19 cellular contexts compared by ENCODE assay signal in genomic region chr1:107640207-107640606, GRCh38.
DNase-seq lines count a peak whose midpoint lies in the region; ATAC-seq and TF ChIP-seq lines count a peak whose summit lies in the region.
"Had no signal": no experiment of that assay in that cellular context is flagged by ENCODE, and none has a peak within 500 bp of the region (broad histone marks: within the 10 kb centered on the region; RNA-seq: fewer than 3 reads in every experiment).

No MANE protein-coding gene starts in this region.

- H3K27ac ChIP-seq in GM23338 (ENCODE audit: low read depth) (no peak overlapping the region), gastroesophageal sphincter (no peak overlapping the region)
- H3K27ac ChIP-seq: KMS-11 had no signal

- H3K36me3 ChIP-seq in GM23338 (ENCODE audit: insufficient read depth), result no peaks in the 10 kb centered on the region
- no peaks in the 10 kb centered on the region for H3K36me3 ChIP-seq in gastroesophageal sphincter

- no peak for TF ChIP-seq CTCF in GM23338 (conservative IDR thresholded peaks at IDR 0.05; ENCODE audit: low read depth in 2 of 2)
- TF ChIP-seq CTCF in NB4 (IDR thresholded peaks at IDR 0.05; ENCODE audit: low read depth, low read length), result no peak
- TF ChIP-seq CTCF in gastroesophageal sphincter (IDR thresholded peaks at IDR 0.05), result no peak

- TF ChIP-seq POLR2A in NB4 (IDR thresholded peaks at IDR 0.05; ENCODE audit: extremely low read depth, insufficient read length) (no peak), gastroesophageal sphincter (IDR thresholded peaks at IDR 0.05) (no peak)

- no peaks in the 10 kb centered on the region for H3K79me2 ChIP-seq in GM23338 (replicated peaks; ENCODE audit: insufficient read depth)

- DNase-seq in AML-193 (lab: John Stamatoyannopoulos, UW), result peak; percentile 9 to 51
- no peak for DNase-seq in GM23338 (ENCODE audit: low spot score)
- peak; percentile 6 for DNase-seq in NB4 (ENCODE audit: low read depth)
- DNase-seq in immature natural killer cell, result no peak
- DNase-seq in NCI-H128 (lab: John Stamatoyannopoulos, UW; ENCODE audit: unreplicated experiment), result no peak
- no peak for DNase-seq in stimulated activated naive CD8-positive, alpha-beta T cell treated with anti-CD3 and anti-CD28 coated beads, Interleukin-15, amount 100 ng/mL, for 72 hours
- no peak for DNase-seq in HuH-7.5 (ENCODE audit: low spot score)
- DNase-seq: CD4-positive, alpha-beta T cell; DMS153; NCI-H1105; NCI-H1694; NCI-H2081 treated with DMSO at 0.1 percent for 48 hours; NK-92 treated with Interleukin-12 subunit alpha and Interleukin-12 subunit beta, amount 100 ng/mL, for 24 hours; PC-3; RPMI8226; T-helper 1 cell had no signal

- H3K4me3 Mint-ChIP-seq in GM23338, result no peak overlapping the region
- H3K4me3 Mint-ChIP-seq in immature natural killer cell, result no peak overlapping the region
- H3K4me3 Mint-ChIP-seq in stimulated activated naive CD8-positive, alpha-beta T cell treated with anti-CD3 and anti-CD28 coated beads, Interleukin-15, amount 100 ng/mL, for 72 hours, result no peak overlapping the region
- H3K4me3 Mint-ChIP-seq: CD4-positive, alpha-beta T cell had no signal

- no peaks in the 10 kb centered on the region for H3F3A ChIP-seq in GM23338 (replicated peaks; ENCODE audit: low read depth)

- no peaks in the 10 kb centered on the region for H3K9me2 ChIP-seq in GM23338 (ENCODE audit: insufficient read depth)

- H3K27me3 ChIP-seq in GM23338 (ENCODE audit: insufficient read depth) (no peaks in the 10 kb centered on the region), gastroesophageal sphincter (no peaks in the 10 kb centered on the region)

- no peaks in the 10 kb centered on the region for H3K4me1 ChIP-seq in GM23338 (ENCODE audit: insufficient read depth)
- H3K4me1 ChIP-seq in gastroesophageal sphincter, result no peaks in the 10 kb centered on the region

- no peak for TF ChIP-seq EP300 in gastroesophageal sphincter (IDR thresholded peaks at IDR 0.05)

- H3K27ac Mint-ChIP-seq in GM23338 (peak overlapping the region; percentile 67), immature natural killer cell (peak overlapping the region in 5 of 6 donors; percentile 4 to 69 (median 52))
- H3K27ac Mint-ChIP-seq in stimulated activated naive CD8-positive, alpha-beta T cell treated with anti-CD3 and anti-CD28 coated beads, Interleukin-15, amount 100 ng/mL, for 72 hours, result no peak overlapping the region
- H3K27ac Mint-ChIP-seq: CD4-positive, alpha-beta T cell had no signal

- H3K4me3 ChIP-seq in GM23338 (no peak overlapping the region), NB4 (ENCODE audit: low read depth, low read length) (no peak overlapping the region), gastroesophageal sphincter (no peak overlapping the region)
- H3K4me3 ChIP-seq: GM12878 had no signal

- H2AFZ ChIP-seq in GM23338, result no peak overlapping the region

- 83 to 86% methylated on average over 7 of the region's 7 CpGs for WGBS in gastroesophageal sphincter (ENCODE audit: low coverage in 1 of 2), 2 donors

- ATAC-seq in GM23338 (no peak), gastroesophageal sphincter (no peak)
- ATAC-seq in stimulated activated naive CD8-positive, alpha-beta T cell treated with anti-CD3 and anti-CD28 coated beads, Interleukin-15, amount 100 ng/mL, for 72 hours, result no peak
- ATAC-seq: GM12878, PC-3 had no signal

- H3K36me3 Mint-ChIP-seq in GM23338 (ENCODE audit: low read depth) (no peaks in the 10 kb centered on the region), immature natural killer cell (peaks cover 21 to 29% (median 23%) of the 10 kb centered on the region in 3 donors)

- H3K9me3 Mint-ChIP-seq in GM23338 (no peaks in the 10 kb centered on the region), immature natural killer cell (no peaks in the 10 kb centered on the region)
- H3K9me3 Mint-ChIP-seq in stimulated activated naive CD8-positive, alpha-beta T cell treated with anti-CD3 and anti-CD28 coated beads, Interleukin-15, amount 100 ng/mL, for 72 hours, result no peaks in the 10 kb centered on the region
- H3K9me3 Mint-ChIP-seq: CD4-positive, alpha-beta T cell had no signal

- peaks cover 3% of the 10 kb centered on the region; the same call in 1 of the 3 replicates for H3K4me1 Mint-ChIP-seq in GM23338
- peaks cover 22 to 44% of the 10 kb centered on the region in 2 donors for H3K4me1 Mint-ChIP-seq in immature natural killer cell
- no peaks in the 10 kb centered on the region for H3K4me1 Mint-ChIP-seq in stimulated activated naive CD8-positive, alpha-beta T cell treated with anti-CD3 and anti-CD28 coated beads, Interleukin-15, amount 100 ng/mL, for 72 hours

- no peaks in the 10 kb centered on the region for H3K27me3 Mint-ChIP-seq in GM23338 (ENCODE audit: insufficient read depth, low read depth, poor library complexity)
- H3K27me3 Mint-ChIP-seq in immature natural killer cell (ENCODE audit: low read depth in 3 of 3), result no peaks in the 10 kb centered on the region
- H3K27me3 Mint-ChIP-seq in stimulated activated naive CD8-positive, alpha-beta T cell treated with anti-CD3 and anti-CD28 coated beads, Interleukin-15, amount 100 ng/mL, for 72 hours, result no peaks in the 10 kb centered on the region
- H3K27me3 Mint-ChIP-seq: CD4-positive, alpha-beta T cell had no signal

- no peaks in the 10 kb centered on the region for H3K9me3 ChIP-seq in gastroesophageal sphincter

- no peaks in the 10 kb centered on the region for H4K20me1 ChIP-seq in GM23338 (replicated peaks; ENCODE audit: insufficient read depth)

- H3K4me2 ChIP-seq in GM23338, result no peak overlapping the region
- H3K4me2 ChIP-seq: KMS-11 had no signal

TF ChIP-seq in GM23338, 12 proteins besides CTCF, POLR2A, EP300 and RAD21 (continues in another document):
- TF ChIP-seq JUNB (IDR thresholded peaks at IDR 0.05; ENCODE audit: unreplicated experiment) (no peak), EZH2 (IDR thresholded peaks at IDR 0.05; ENCODE audit: low read depth, unreplicated experiment) (no peak), ZNF114 (CRISPR knock-in tag; IDR thresholded peaks at IDR 0.05) (no peak), EZH2phosphoT487 (IDR thresholded peaks at IDR 0.05; ENCODE audit: unreplicated experiment) (no peak), CREB1 (CRISPR knock-in tag; IDR thresholded peaks at IDR 0.05; ENCODE audit: low read depth) (no peak), STAT1 (IDR thresholded peaks at IDR 0.05; ENCODE audit: unreplicated experiment) (no peak), NANOG (IDR thresholded peaks at IDR 0.05; ENCODE audit: borderline replicate concordance) (no peak), ZNF331 (CRISPR knock-in tag; IDR thresholded peaks at IDR 0.05; ENCODE audit: low read depth) (no peak)
- TF ChIP-seq, protein P1, sequence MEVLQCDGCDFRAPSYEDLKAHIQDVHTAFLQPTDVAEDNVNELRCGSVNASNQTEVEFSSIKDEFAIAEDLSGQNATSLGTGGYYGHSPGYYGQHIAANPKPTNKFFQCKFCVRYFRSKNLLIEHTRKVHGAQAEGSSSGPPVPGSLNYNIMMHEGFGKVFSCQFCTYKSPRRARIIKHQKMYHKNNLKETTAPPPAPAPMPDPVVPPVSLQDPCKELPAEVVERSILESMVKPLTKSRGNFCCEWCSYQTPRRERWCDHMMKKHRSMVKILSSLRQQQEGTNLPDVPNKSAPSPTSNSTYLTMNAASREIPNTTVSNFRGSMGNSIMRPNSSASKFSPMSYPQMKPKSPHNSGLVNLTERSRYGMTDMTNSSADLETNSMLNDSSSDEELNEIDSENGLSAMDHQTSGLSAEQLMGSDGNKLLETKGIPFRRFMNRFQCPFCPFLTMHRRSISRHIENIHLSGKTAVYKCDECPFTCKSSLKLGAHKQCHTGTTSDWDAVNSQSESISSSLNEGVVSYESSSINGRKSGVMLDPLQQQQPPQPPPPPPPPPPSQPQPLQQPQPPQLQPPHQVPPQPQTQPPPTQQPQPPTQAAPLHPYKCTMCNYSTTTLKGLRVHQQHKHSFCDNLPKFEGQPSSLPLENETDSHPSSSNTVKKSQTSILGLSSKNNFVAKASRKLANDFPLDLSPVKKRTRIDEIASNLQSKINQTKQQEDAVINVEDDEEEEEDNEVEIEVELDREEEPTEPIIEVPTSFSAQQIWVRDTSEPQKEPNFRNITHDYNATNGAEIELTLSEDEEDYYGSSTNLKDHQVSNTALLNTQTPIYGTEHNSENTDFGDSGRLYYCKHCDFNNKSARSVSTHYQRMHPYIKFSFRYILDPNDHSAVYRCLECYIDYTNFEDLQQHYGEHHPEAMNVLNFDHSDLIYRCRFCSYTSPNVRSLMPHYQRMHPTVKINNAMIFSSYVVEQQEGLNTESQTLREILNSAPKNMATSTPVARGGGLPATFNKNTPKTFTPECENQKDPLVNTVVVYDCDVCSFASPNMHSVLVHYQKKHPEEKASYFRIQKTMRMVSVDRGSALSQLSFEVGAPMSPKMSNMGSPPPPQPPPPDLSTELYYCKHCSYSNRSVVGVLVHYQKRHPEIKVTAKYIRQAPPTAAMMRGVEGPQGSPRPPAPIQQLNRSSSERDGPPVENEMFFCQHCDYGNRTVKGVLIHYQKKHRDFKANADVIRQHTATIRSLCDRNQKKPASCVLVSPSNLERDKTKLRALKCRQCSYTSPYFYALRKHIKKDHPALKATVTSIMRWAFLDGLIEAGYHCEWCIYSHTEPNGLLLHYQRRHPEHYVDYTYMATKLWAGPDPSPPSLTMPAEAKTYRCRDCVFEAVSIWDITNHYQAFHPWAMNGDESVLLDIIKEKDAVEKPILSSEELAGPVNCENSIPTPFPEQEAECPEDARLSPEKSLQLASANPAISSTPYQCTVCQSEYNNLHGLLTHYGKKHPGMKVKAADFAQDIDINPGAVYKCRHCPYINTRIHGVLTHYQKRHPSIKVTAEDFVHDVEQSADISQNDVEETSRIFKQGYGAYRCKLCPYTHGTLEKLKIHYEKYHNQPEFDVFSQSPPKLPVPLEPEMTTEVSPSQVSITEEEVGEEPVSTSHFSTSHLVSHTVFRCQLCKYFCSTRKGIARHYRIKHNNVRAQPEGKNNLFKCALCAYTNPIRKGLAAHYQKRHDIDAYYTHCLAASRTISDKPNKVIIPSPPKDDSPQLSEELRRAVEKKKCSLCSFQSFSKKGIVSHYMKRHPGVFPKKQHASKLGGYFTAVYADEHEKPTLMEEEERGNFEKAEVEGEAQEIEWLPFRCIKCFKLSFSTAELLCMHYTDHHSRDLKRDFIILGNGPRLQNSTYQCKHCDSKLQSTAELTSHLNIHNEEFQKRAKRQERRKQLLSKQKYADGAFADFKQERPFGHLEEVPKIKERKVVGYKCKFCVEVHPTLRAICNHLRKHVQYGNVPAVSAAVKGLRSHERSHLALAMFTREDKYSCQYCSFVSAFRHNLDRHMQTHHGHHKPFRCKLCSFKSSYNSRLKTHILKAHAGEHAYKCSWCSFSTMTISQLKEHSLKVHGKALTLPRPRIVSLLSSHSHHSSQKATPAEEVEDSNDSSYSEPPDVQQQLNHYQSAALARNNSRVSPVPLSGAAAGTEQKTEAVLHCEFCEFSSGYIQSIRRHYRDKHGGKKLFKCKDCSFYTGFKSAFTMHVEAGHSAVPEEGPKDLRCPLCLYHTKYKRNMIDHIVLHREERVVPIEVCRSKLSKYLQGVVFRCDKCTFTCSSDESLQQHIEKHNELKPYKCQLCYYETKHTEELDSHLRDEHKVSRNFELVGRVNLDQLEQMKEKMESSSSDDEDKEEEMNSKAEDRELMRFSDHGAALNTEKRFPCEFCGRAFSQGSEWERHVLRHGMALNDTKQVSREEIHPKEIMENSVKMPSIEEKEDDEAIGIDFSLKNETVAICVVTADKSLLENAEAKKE (CRISPR knock-in tag; IDR thresholded peaks at IDR 0.05), result no peak

Comparison
In these comparisons a context has a peak if more than half of its experiments do, and no peak if none do; other contexts are left out.
1. DNase-seq: peak in AML-193 (2 of 2) and NB4 (single experiment); none in GM23338 (single experiment), immature natural killer cell (0 of 3), NCI-H128 (single experiment), stimulated activated naive CD8-positive, alpha-beta T cell treated with anti-CD3 and anti-CD28 coated beads, Interleukin-15, amount 100 ng/mL, for 72 hours (0 of 2) and HuH-7.5 (single experiment).
2. H3K27ac Mint-ChIP-seq: peak in GM23338 (single experiment) and immature natural killer cell (5 of 6); none in stimulated activated naive CD8-positive, alpha-beta T cell treated with anti-CD3 and anti-CD28 coated beads, Interleukin-15, amount 100 ng/mL, for 72 hours (0 of 2).